Comparison of ENCODE assay signal across 8 cellular contexts in genomic region chr5:169583101-169583423, GRCh38. TPM values are rescaled to one million over a fixed set of nuclear protein-coding genes. Genes with fewer than 3 reads are reported as not detected.
A peak's percentile ranks its signal among the peaks of the same experiment; 100 is the strongest.
DNase-seq lines count a peak whose midpoint lies in the region; ATAC-seq and TF ChIP-seq lines count a peak whose summit lies in the region.

No MANE protein-coding gene starts in this region.

- TF ChIP-seq CTCF in coronary artery (IDR thresholded peaks at IDR 0.05): no peak

- peak overlapping the region; percentile 92 for H3K4me3 ChIP-seq in HUES48 (ENCODE audit: low read depth, low read length)
- peak overlapping the region; percentile 72 for H3K4me3 ChIP-seq in coronary artery

- peaks cover 3% of the 10 kb centered on the region; the same call in 1 of the 2 replicates for H3K4me1 ChIP-seq in HUES48 (ENCODE audit: control insufficient read depth, insufficient read depth, low read length)

- ATAC-seq in naive B cell (ENCODE audit: low read depth in 2 of 2): peak in 1 of 2 donors; percentile 42

- H3K9me3 ChIP-seq in HUES48 (ENCODE audit: control insufficient read depth, insufficient read depth, low read length): no peaks in the 10 kb centered on the region

- no peaks in the 10 kb centered on the region for H3K27me3 ChIP-seq in HUES48 (ENCODE audit: control insufficient read depth, insufficient read depth, low read length)

- H3K27ac ChIP-seq in HUES48 (ENCODE audit: low read depth, low read length) (peak overlapping the region; percentile 14), coronary artery (peak overlapping the region; percentile 72), caudate nucleus (ENCODE audit: low read depth, low read length) (no peak overlapping the region)

- no peak for DNase-seq in T-helper 2 cell treated with Interferon-gamma antibody and Interleukin-4, amounts not matched to agents 5 μg/mL and 100 μg/mL, for 36 hours (ENCODE audit: low spot score)
- DNase-seq in T-helper 2 cell: no peak
- no peak for DNase-seq in coronary artery (ENCODE audit: low spot score)
- DNase-seq in naive B cell: no peak
- DNase-seq in GOT3 (lab: John Stamatoyannopoulos, UW): no peak
- no peak for DNase-seq in ACHN
- DNase-seq in caudate nucleus (lab: John Stamatoyannopoulos, UW): no peak

- peak overlapping the region; percentile 96 for H3K27ac Mint-ChIP-seq in T-helper 2 cell treated with Interferon-gamma antibody and Interleukin-4, amounts not matched to agents 5 μg/mL and 100 μg/mL, for 36 hours
- H3K27ac Mint-ChIP-seq in naive B cell: peak overlapping the region in 5 of 6 donors; percentile 86 to 98 (median 94)

- in situ Hi-C loops in ACHN (cut with HindIII; ENCODE audit: low pct_ligation_motif_present, low pct_unique_long_range_greater_than_20kb, low sequenced_read_pairs): no loop called here

- peaks cover 34% of the 10 kb centered on the region for H3K4me1 Mint-ChIP-seq in T-helper 2 cell treated with Interferon-gamma antibody and Interleukin-4, amounts not matched to agents 5 μg/mL and 100 μg/mL, for 36 hours (ENCODE audit: low read depth)
- H3K4me1 Mint-ChIP-seq in naive B cell: peaks cover 15 to 32% (median 19%) of the 10 kb centered on the region in 3 donors

- H3K4me3 Mint-ChIP-seq in T-helper 2 cell treated with Interferon-gamma antibody and Interleukin-4, amounts not matched to agents 5 μg/mL and 100 μg/mL, for 36 hours: peak overlapping the region; percentile 98
- H3K4me3 Mint-ChIP-seq in naive B cell: peak overlapping the region; percentile 97 to 100 (median 99)

- peaks cover 15% of the 10 kb centered on the region for H3K36me3 Mint-ChIP-seq in T-helper 2 cell treated with Interferon-gamma antibody and Interleukin-4, amounts not matched to agents 5 μg/mL and 100 μg/mL, for 36 hours (ENCODE audit: low read depth)
- no peaks in the 10 kb centered on the region for H3K36me3 Mint-ChIP-seq in naive B cell

- H3K27me3 Mint-ChIP-seq in T-helper 2 cell treated with Interferon-gamma antibody and Interleukin-4, amounts not matched to agents 5 μg/mL and 100 μg/mL, for 36 hours (ENCODE audit: low read depth): peaks cover 14% of the 10 kb centered on the region
- peaks cover 7 to 17% (median 9%) of the 10 kb centered on the region in 3 donors for H3K27me3 Mint-ChIP-seq in naive B cell

- no peaks in the 10 kb centered on the region for H3K9me3 Mint-ChIP-seq in T-helper 2 cell treated with Interferon-gamma antibody and Interleukin-4, amounts not matched to agents 5 μg/mL and 100 μg/mL, for 36 hours
- no peaks in the 10 kb centered on the region for H3K9me3 Mint-ChIP-seq in naive B cell

- peaks cover 8% of the 10 kb centered on the region; the same call in 1 of the 2 replicates for H3K36me3 ChIP-seq in HUES48 (ENCODE audit: control insufficient read depth, insufficient read depth, low read length)

- H3K9ac ChIP-seq in HUES48 (ENCODE audit: low read depth, low read length): peak overlapping the region; percentile 93

RNA-seq across cellular contexts. Expression of gene SPDL1, which starts 0.5 kb away (rescaled TPM):
- 1 to 10 TPM in 5 of 6 donors, not detected in 1; 5.1 to 9.4 (median 8.3) TPM for polyA plus RNA-seq in naive B cell (ENCODE audit: low read depth in 6 of 6)

RNA-seq across cellular contexts. Expression of gene DOCK2, which starts 54.0 kb away (rescaled TPM):
- polyA plus RNA-seq in naive B cell (ENCODE audit: low read depth in 6 of 6): 100 to 1,000 TPM in 4 of 6 donors, 10 to 100 TPM in 2; 62.1 to 165 (median 106) TPM
